ENCODE assay signal across 9 cellular contexts in the genomic region with DNA sequence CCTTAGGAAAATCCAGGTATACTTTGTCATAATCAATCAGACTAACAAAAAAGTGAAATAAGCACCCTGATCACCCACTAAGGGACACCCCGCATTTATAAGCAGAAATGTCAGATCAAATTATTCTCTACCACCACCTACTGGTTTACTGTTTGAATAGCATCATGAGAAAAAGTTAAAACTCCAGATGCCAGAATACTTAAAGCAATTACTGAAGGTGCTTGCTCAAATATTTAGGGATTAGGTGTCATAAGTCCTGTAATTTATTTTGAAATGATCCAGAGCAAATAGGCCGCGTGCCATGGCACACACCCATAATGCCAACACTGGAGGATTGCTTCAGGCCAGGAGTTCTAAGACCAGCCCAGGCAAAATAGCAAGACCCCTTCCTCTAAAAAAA. TPM values are rescaled to one million over a fixed set of nuclear protein-coding genes. Genes with fewer than 3 reads are reported as not detected.
DNase-seq lines count a peak whose midpoint lies in the region; ATAC-seq and TF ChIP-seq lines count a peak whose summit lies in the region.
"Had no signal": no experiment of that assay in that cellular context is flagged by ENCODE, and none has a peak within 500 bp of the region (broad histone marks: within the 10 kb centered on the region; RNA-seq: fewer than 3 reads in every experiment).

No MANE protein-coding gene starts in this region.

- ATAC-seq in WTC11 = no peak
- no peak for ATAC-seq in GM19324 (IDR thresholded peaks at IDR 0.05; ENCODE audit: low FRiP score, unreplicated experiment)
- ATAC-seq in HG02981 (IDR thresholded peaks at IDR 0.05; ENCODE audit: unreplicated experiment) = no peak

- H3K4me3 Mint-ChIP-seq in WTC11 = peak overlapping the region; percentile 54
- peak overlapping the region in 1 of 5 donors; percentile 43 for H3K4me3 Mint-ChIP-seq in immature natural killer cell
- peak overlapping the region; percentile 80 for H3K4me3 Mint-ChIP-seq in type B pancreatic cell
- H3K4me3 Mint-ChIP-seq: dendritic cell treated with granulocyte-macrophage colony-stimulating factor and Interleukin-4, amounts not matched to agents 40 ng/mL and 50 ng/mL, for 4 days had no signal

- DNase-seq in NOMO-1 treated with DMSO at 0.1 percent for 48 hours (lab: John Stamatoyannopoulos, UW; ENCODE audit: unreplicated experiment) = peak; percentile 32
- no peak for DNase-seq in NOMO-1 treated with dmso at 0.1 percent for 144 hours (lab: John Stamatoyannopoulos, UW; ENCODE audit: unreplicated experiment)
- DNase-seq in LoVo (ENCODE audit: low spot score) = peak; percentile 42
- no peak for DNase-seq in WTC11 (ENCODE audit: low spot score)
- peak; percentile 36 to 44 (median 42) for DNase-seq in immature natural killer cell
- no peak for DNase-seq in type B pancreatic cell (ENCODE audit: extremely low spot score, unreplicated experiment)

- POLR2A ChIA-PET in WTC11 (lab: Charles Lee) = no interaction called here

- H3K27ac Mint-ChIP-seq in WTC11 (peak overlapping the region; percentile 41; the same call in 1 of the 2 replicates), immature natural killer cell (no peak overlapping the region), type B pancreatic cell (peak overlapping the region; percentile 18)
- H3K27ac Mint-ChIP-seq: dendritic cell treated with granulocyte-macrophage colony-stimulating factor and Interleukin-4, amounts not matched to agents 40 ng/mL and 50 ng/mL, for 4 days had no signal

- H3K27me3 Mint-ChIP-seq in WTC11 (ENCODE audit: low read depth) (no peaks in the 10 kb centered on the region), immature natural killer cell (ENCODE audit: low read depth in 3 of 3) (peaks cover 4 to 10% (median 4%) of the 10 kb centered on the region in 3 donors), type B pancreatic cell (no peaks in the 10 kb centered on the region)
- H3K27me3 Mint-ChIP-seq: dendritic cell treated with granulocyte-macrophage colony-stimulating factor and Interleukin-4, amounts not matched to agents 40 ng/mL and 50 ng/mL, for 4 days had no signal

- peaks cover 56% of the 10 kb centered on the region for H3K36me3 Mint-ChIP-seq in WTC11
- H3K36me3 Mint-ChIP-seq in immature natural killer cell = no peaks in the 10 kb centered on the region
- H3K36me3 Mint-ChIP-seq in type B pancreatic cell = peaks cover 11% of the 10 kb centered on the region

- H3K9me3 Mint-ChIP-seq in WTC11 (no peaks in the 10 kb centered on the region), immature natural killer cell (no peaks in the 10 kb centered on the region), type B pancreatic cell (no peaks in the 10 kb centered on the region)
- H3K9me3 Mint-ChIP-seq: dendritic cell treated with granulocyte-macrophage colony-stimulating factor and Interleukin-4, amounts not matched to agents 40 ng/mL and 50 ng/mL, for 4 days had no signal

- TF ChIP-seq CTCF in WTC11 (IDR thresholded peaks at IDR 0.05) (peak; percentile 26; the same call in 1 of the 2 replicates), type B pancreatic cell (conservative IDR thresholded peaks at IDR 0.05) (peak; percentile 79)

- H3K4me1 Mint-ChIP-seq in WTC11 (peaks cover 59% of the 10 kb centered on the region), immature natural killer cell (peaks cover 17 to 28% of the 10 kb centered on the region in 2 donors), type B pancreatic cell (ENCODE audit: unreplicated experiment) (peaks cover 26% of the 10 kb centered on the region)

- CTCF ChIA-PET in WTC11 (lab: Charles Lee) = interaction anchor here (1.7 to 8.7 kb wide), 6 partner anchors 11 to 145 kb away, joined by 4 to 125 read pairs (median 22); partner anchors contain the start of gene GJD3

TF ChIP-seq in WTC11, 78 proteins besides CTCF, POLR2A, EP300 and RAD21 (continues in another document):
- TF ChIP-seq HMGA2 (CRISPR knock-in tag; IDR thresholded peaks at IDR 0.05) (no peak), CBFB (CRISPR knock-in tag; IDR thresholded peaks at IDR 0.05; ENCODE audit: low read depth) (no peak), ATF1 (CRISPR knock-in tag; IDR thresholded peaks at IDR 0.05) (no peak), ZNF121 (CRISPR knock-in tag; IDR thresholded peaks at IDR 0.05) (no peak), ARID4B (CRISPR knock-in tag; IDR thresholded peaks at IDR 0.05; ENCODE audit: borderline replicate concordance) (no peak), ZNF219 (CRISPR knock-in tag; IDR thresholded peaks at IDR 0.05; ENCODE audit: borderline replicate concordance) (no peak), HMGXB4 (CRISPR knock-in tag; IDR thresholded peaks at IDR 0.05) (no peak)
- TF ChIP-seq, protein P1, sequence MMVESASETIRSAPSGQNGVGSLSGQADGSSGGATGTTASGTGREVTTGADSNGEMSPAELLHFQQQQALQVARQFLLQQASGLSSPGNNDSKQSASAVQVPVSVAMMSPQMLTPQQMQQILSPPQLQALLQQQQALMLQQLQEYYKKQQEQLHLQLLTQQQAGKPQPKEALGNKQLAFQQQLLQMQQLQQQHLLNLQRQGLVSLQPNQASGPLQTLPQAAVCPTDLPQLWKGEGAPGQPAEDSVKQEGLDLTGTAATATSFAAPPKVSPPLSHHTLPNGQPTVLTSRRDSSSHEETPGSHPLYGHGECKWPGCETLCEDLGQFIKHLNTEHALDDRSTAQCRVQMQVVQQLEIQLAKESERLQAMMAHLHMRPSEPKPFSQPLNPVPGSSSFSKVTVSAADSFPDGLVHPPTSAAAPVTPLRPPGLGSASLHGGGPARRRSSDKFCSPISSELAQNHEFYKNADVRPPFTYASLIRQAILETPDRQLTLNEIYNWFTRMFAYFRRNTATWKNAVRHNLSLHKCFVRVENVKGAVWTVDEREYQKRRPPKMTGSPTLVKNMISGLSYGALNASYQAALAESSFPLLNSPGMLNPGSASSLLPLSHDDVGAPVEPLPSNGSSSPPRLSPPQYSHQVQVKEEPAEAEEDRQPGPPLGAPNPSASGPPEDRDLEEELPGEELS (CRISPR knock-in tag; IDR thresholded peaks at IDR 0.05) = no peak

RNA-seq across cellular contexts. Expression of gene TOP2A, which starts 2.3 kb away (rescaled TPM):
- 273 to 307 TPM (median 292 TPM) in 3 replicates for total RNA-seq in WTC11 (2021)
- 1 to 10 TPM in 2 of 3 donors, under 1 TPM in 1; 0.80 to 2.4 (median 2.2) TPM for polyA plus RNA-seq in immature natural killer cell
- 65.8 and 248 TPM in 2 replicates for total RNA-seq in type B pancreatic cell (ENCODE audit: low replicate concordance)

RNA-seq across cellular contexts. Expression of gene IGFBP4, which starts 27.9 kb away (rescaled TPM):
- 155 to 172 TPM (median 162 TPM) in 3 replicates for total RNA-seq in WTC11 (2021)
- polyA plus RNA-seq in immature natural killer cell = 10 to 100 TPM; 22.3 to 41.7 (median 36.2) TPM
- total RNA-seq in type B pancreatic cell (ENCODE audit: low replicate concordance) = 25.7 and 78.2 TPM in 2 replicates

RNA-seq across cellular contexts. Expression of gene GJD3, which starts 50.9 kb away (rescaled TPM):
- 1.4 to 2.3 TPM (median 2.0 TPM) in 3 replicates for total RNA-seq in WTC11 (2021)
- under 1 TPM in 2 of 3 donors, not detected in 1; 0.40 to 0.68 TPM for polyA plus RNA-seq in immature natural killer cell
- total RNA-seq in type B pancreatic cell (ENCODE audit: low replicate concordance) = 0.36 and 0.43 TPM in 2 replicates

Comparison
In these comparisons a context has a peak if more than half of its experiments do, and no peak if none do; other contexts are left out.
1. DNase-seq: peak in NOMO-1 treated with DMSO at 0.1 percent for 48 hours (single experiment), LoVo (single experiment) and immature natural killer cell (3 of 3); none in NOMO-1 treated with dmso at 0.1 percent for 144 hours (single experiment), WTC11 (single experiment) and type B pancreatic cell (single experiment).
2. H3K27ac Mint-ChIP-seq: peak in WTC11 (single experiment) and type B pancreatic cell (single experiment); none in immature natural killer cell (0 of 6).